Comparison of ENCODE assay signal across 28 cellular contexts in genomic region chr4:91630764-91631163, GRCh38.
"Had no signal": no experiment of that assay in that cellular context is flagged by ENCODE, and none has a peak within 500 bp of the region (broad histone marks: within the 10 kb centered on the region; RNA-seq: fewer than 3 reads in every experiment).

No MANE protein-coding gene starts in this region.

- H3K36me3 Mint-ChIP-seq: stimulated activated effector memory CD8-positive, alpha-beta T cell treated with anti-CD3 and anti-CD28 coated beads, Interleukin-12 subunit alpha, Interleukin-12 subunit beta, amount 100 ng/mL, for 72 hours; stimulated activated memory B cell treated with anti-CD40 and anti-IgM and Interleukin-4, amounts not matched to agents 10 μg/mL and 1 μg/mL and 100 μg/mL, for 72 hours; stimulated activated naive B cell treated with anti-CD40 and anti-IgM and Interleukin-4, amounts not matched to agents 10 μg/mL and 1 μg/mL and 100 μg/mL, for 72 hours; type B pancreatic cell had no signal

- H3K4me3 Mint-ChIP-seq: stimulated activated effector memory CD8-positive, alpha-beta T cell treated with anti-CD3 and anti-CD28 coated beads, Interleukin-12 subunit alpha, Interleukin-12 subunit beta, amount 100 ng/mL, for 72 hours; stimulated activated memory B cell treated with anti-CD40 and anti-IgM and Interleukin-4, amounts not matched to agents 10 μg/mL and 1 μg/mL and 100 μg/mL, for 72 hours; stimulated activated naive B cell treated with anti-CD40 and anti-IgM and Interleukin-4, amounts not matched to agents 10 μg/mL and 1 μg/mL and 100 μg/mL, for 72 hours; stimulated activated naive CD8-positive, alpha-beta T cell treated with anti-CD3 and anti-CD28 coated beads, Interleukin-15, amount 100 ng/mL, for 72 hours; stimulated activated naive CD8-positive, alpha-beta T cell treated with anti-CD3 and anti-CD28 coated beads, Interleukin-15, Interleukin-2, amounts not matched to agents 100 ng/mL and 50 ng/mL, for 24 hours; type B pancreatic cell had no signal

- DNase-seq: stimulated activated CD4-positive, alpha-beta T cell treated with anti-CD3 and anti-CD28 coated beads, Interleukin-2, amount 100 ng/mL, for 48 hours; stimulated activated CD4-positive, alpha-beta T cell treated with anti-CD3 and anti-CD28 coated beads, Interleukin-4, amount 100 ng/mL, for 1 hour; stimulated activated CD4-positive, alpha-beta T cell treated with anti-CD3 and anti-CD28 coated beads, Interleukin-4, amount 100 ng/mL, for 24 hours; stimulated activated CD4-positive, alpha-beta T cell treated with anti-CD3 and anti-CD28 coated beads, Interleukin-4, amount 100 ng/mL, for 4 hours; stimulated activated CD8-positive, alpha-beta memory T cell treated with anti-CD3 and anti-CD28 coated beads, Interleukin-4, amount 100 ng/mL, for 48 hours; stimulated activated naive B cell treated with anti-CD40 and anti-IgM and Interleukin-4, amounts not matched to agents 10 μg/mL and 1 μg/mL and 100 μg/mL, for 72 hours; stimulated activated naive CD4-positive, alpha-beta T cell; stimulated activated naive CD4-positive, alpha-beta T cell treated with Interleukin-2 at 50 U/mL for 16 hours; stimulated activated naive CD8-positive, alpha-beta T cell treated with anti-CD3 and anti-CD28 coated beads, Interleukin-15, amount 100 ng/mL, for 72 hours; stomach; substantia nigra; testis; thyroid gland; tibial artery; transverse colon; trophoblast cell; upper lobe of left lung; upper lobe of right lung; uterus had no signal

- FAIRE-seq: urothelium cell line had no signal

- H3K27me3 Mint-ChIP-seq: stimulated activated memory B cell treated with anti-CD40 and anti-IgM and Interleukin-4, amounts not matched to agents 10 μg/mL and 1 μg/mL and 100 μg/mL, for 72 hours; stimulated activated naive B cell treated with anti-CD40 and anti-IgM and Interleukin-4, amounts not matched to agents 10 μg/mL and 1 μg/mL and 100 μg/mL, for 72 hours; stimulated activated naive CD8-positive, alpha-beta T cell treated with anti-CD3 and anti-CD28 coated beads, Interleukin-15, amount 100 ng/mL, for 72 hours; stimulated activated naive CD8-positive, alpha-beta T cell treated with anti-CD3 and anti-CD28 coated beads, Interleukin-15, Interleukin-2, amounts not matched to agents 100 ng/mL and 50 ng/mL, for 24 hours had no signal

- H3K4me1 Mint-ChIP-seq: stimulated activated effector memory CD8-positive, alpha-beta T cell treated with anti-CD3 and anti-CD28 coated beads, Interleukin-12 subunit alpha, Interleukin-12 subunit beta, amount 100 ng/mL, for 72 hours; stimulated activated memory B cell treated with anti-CD40 and anti-IgM and Interleukin-4, amounts not matched to agents 10 μg/mL and 1 μg/mL and 100 μg/mL, for 72 hours; stimulated activated naive B cell treated with anti-CD40 and anti-IgM and Interleukin-4, amounts not matched to agents 10 μg/mL and 1 μg/mL and 100 μg/mL, for 72 hours; stimulated activated naive CD8-positive, alpha-beta T cell treated with anti-CD3 and anti-CD28 coated beads, Interleukin-15, amount 100 ng/mL, for 72 hours had no signal

- H3K9me3 ChIP-seq: suprapubic skin, testis, thoracic aorta, thyroid gland, transverse colon, upper lobe of left lung, upper lobe of right lung, uterus, vagina had no signal

- H3K27ac Mint-ChIP-seq: stimulated activated effector memory CD8-positive, alpha-beta T cell treated with anti-CD3 and anti-CD28 coated beads, Interleukin-12 subunit alpha, Interleukin-12 subunit beta, amount 100 ng/mL, for 72 hours; stimulated activated memory B cell treated with anti-CD40 and anti-IgM and Interleukin-4, amounts not matched to agents 10 μg/mL and 1 μg/mL and 100 μg/mL, for 72 hours; stimulated activated naive B cell treated with anti-CD40 and anti-IgM and Interleukin-4, amounts not matched to agents 10 μg/mL and 1 μg/mL and 100 μg/mL, for 72 hours; stimulated activated naive CD8-positive, alpha-beta T cell treated with anti-CD3 and anti-CD28 coated beads, Interleukin-15, amount 100 ng/mL, for 72 hours; stimulated activated naive CD8-positive, alpha-beta T cell treated with anti-CD3 and anti-CD28 coated beads, Interleukin-15, Interleukin-2, amounts not matched to agents 100 ng/mL and 50 ng/mL, for 24 hours; type B pancreatic cell had no signal

- H3K36me3 ChIP-seq: stomach, suprapubic skin, thoracic aorta, thyroid gland, tibial artery, tibial nerve, transverse colon, upper lobe of left lung, upper lobe of right lung, uterus, vagina had no signal

- H3K27me3 ChIP-seq: stomach, suprapubic skin, testis, thyroid gland, tibial artery, tibial nerve, transverse colon, upper lobe of left lung, upper lobe of right lung, uterus, vagina had no signal

- H3K27ac ChIP-seq: stomach, suprapubic skin, testis, thoracic aorta, thyroid gland, tibial artery, tibial nerve, transverse colon, upper lobe of left lung, upper lobe of right lung, uterus, vagina had no signal

- ATAC-seq: stimulated activated effector memory CD8-positive, alpha-beta T cell treated with anti-CD3 and anti-CD28 coated beads, Interleukin-12 subunit alpha, Interleukin-12 subunit beta, amount 100 ng/mL, for 72 hours; stimulated activated memory B cell treated with anti-CD40 and anti-IgM and Interleukin-4, amounts not matched to agents 10 μg/mL and 1 μg/mL and 100 μg/mL, for 72 hours; stimulated activated naive B cell treated with anti-CD40 and anti-IgM and Interleukin-4, amounts not matched to agents 10 μg/mL and 1 μg/mL and 100 μg/mL, for 72 hours; stimulated activated naive CD8-positive, alpha-beta T cell treated with anti-CD3 and anti-CD28 coated beads, Interleukin-15, amount 100 ng/mL, for 72 hours; upper lobe of right lung had no signal

- H3K4me3 ChIP-seq: stomach, suprapubic skin, testis, thoracic aorta, thyroid gland, tibial artery, tibial nerve, transverse colon, upper lobe of left lung, upper lobe of right lung, uterus, vagina had no signal

- H3K4me1 ChIP-seq: stomach, suprapubic skin, testis, thyroid gland, tibial artery, tibial nerve, transverse colon, upper lobe of left lung, upper lobe of right lung, uterus, vagina had no signal
